Comparison of ENCODE assay signal across 8 cellular contexts in the genomic region with DNA sequence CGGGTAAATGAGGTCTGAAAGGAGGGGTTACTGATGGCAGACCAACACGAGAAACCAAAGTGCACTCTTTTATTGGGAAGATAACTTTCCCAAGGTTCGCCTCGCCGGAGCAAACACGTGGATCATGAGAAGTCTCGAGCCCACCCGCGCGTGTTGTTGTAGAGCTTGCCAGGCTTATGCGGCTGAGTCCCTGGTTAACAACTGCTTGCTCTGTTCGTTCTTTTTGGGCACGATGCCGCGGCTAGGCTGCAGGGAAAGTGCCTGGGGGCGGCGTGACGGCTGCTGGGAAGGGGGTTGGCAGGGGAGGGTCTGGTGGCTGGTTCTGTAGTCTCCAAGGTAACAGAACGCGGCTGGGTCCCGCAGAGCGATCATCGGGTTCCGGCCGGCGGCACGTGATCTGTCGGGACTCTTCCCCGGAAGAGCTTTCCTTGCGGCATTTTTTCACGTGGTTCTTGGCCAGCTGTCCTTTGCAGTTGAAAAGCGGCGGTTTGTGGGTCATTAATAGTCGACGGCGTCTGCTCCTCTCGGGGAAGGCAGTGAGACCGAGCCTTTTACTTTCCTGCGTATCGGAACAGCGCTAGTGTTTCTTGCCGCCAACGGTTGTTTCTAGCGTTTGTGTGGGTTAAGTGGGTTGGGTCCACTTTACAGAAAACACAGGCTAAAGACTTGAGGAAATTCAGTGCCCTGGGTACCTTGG. TPM values are rescaled to one million over a fixed set of nuclear protein-coding genes. Genes with fewer than 3 reads are reported as not detected.
DNase-seq lines count a peak whose midpoint lies in the region; ATAC-seq and TF ChIP-seq lines count a peak whose summit lies in the region.

No MANE protein-coding gene starts in this region.

- peaks cover 61% of the 10 kb centered on the region for H3K79me2 ChIP-seq in neural progenitor cell (ENCODE audit: low read depth)

- WGBS in gastroesophageal sphincter (ENCODE audit: low coverage in 1 of 2), 2 donors, result 1 to 2% methylated on average over 18 to 25 of the region's 44 CpGs

- TF ChIP-seq EP300 in gastroesophageal sphincter (IDR thresholded peaks at IDR 0.05), result no peak

- TF ChIP-seq CTCF in 22Rv1 (IDR thresholded peaks at IDR 0.05) (no peak), gastroesophageal sphincter (IDR thresholded peaks at IDR 0.05) (no peak), neural progenitor cell (IDR thresholded peaks at IDR 0.05) (no peak)

- H3K27me3 ChIP-seq in gastroesophageal sphincter (no peaks in the 10 kb centered on the region), neural progenitor cell (peaks cover 29% of the 10 kb centered on the region)

- peak overlapping the region; percentile 90 for H3K27ac ChIP-seq in 22Rv1
- H3K27ac ChIP-seq in KOPT-K1 (ENCODE audit: low read depth, low read length, poor library complexity, severe bottlenecking), result peak overlapping the region; percentile 90
- peak overlapping the region; percentile 47 to 88 (median 84) for H3K27ac ChIP-seq in gastroesophageal sphincter
- H3K27ac ChIP-seq in neural progenitor cell, result no peak overlapping the region

- H3K9ac ChIP-seq in neural progenitor cell, result no peak overlapping the region

- peaks cover 7% of the 10 kb centered on the region for H3K27me3 Mint-ChIP-seq in neural progenitor cell (ENCODE audit: insufficient read depth, low read depth)
- H3K27me3 Mint-ChIP-seq in stimulated activated naive CD8-positive, alpha-beta T cell treated with anti-CD3 and anti-CD28 coated beads, Interleukin-15, amount 100 ng/mL, for 72 hours, result peaks cover 15% of the 10 kb centered on the region

- H3K4me1 ChIP-seq in gastroesophageal sphincter (peaks cover 0 to 55% (median 9%) of the 10 kb centered on the region in 3 donors), neural progenitor cell (peaks cover 7% of the 10 kb centered on the region)

- H3K9me3 ChIP-seq in KOPT-K1 (ENCODE audit: insufficient read depth, low read length, poor library complexity, severe bottlenecking) (no peaks in the 10 kb centered on the region), gastroesophageal sphincter (no peaks in the 10 kb centered on the region), neural progenitor cell (ENCODE audit: low read depth) (no peaks in the 10 kb centered on the region)

- H3K4me2 ChIP-seq in neural progenitor cell, result peak overlapping the region; percentile 78

- H2AFZ ChIP-seq in neural progenitor cell (replicated peaks), result no peak overlapping the region

- ATAC-seq in GM18909 (IDR thresholded peaks at IDR 0.05; ENCODE audit: poor library complexity, unreplicated experiment) (peak; percentile 41), gastroesophageal sphincter (peak; percentile 61)
- peak; percentile 31 for ATAC-seq in stimulated activated naive CD8-positive, alpha-beta T cell treated with anti-CD3 and anti-CD28 coated beads, Interleukin-15, amount 100 ng/mL, for 72 hours

- H3F3A ChIP-seq in neural progenitor cell (ENCODE audit: low read depth), result peaks cover 38% of the 10 kb centered on the region

- DNase-seq in SK-MEL-5 (ENCODE audit: low read depth, low spot score), result peak; percentile 92
- DNase-seq in activated naive CD4-positive, alpha-beta T cell treated with Interleukin-2 at 50 U/mL for 16 hours, result peak; percentile 74
- peak; percentile 86 for DNase-seq in neural progenitor cell (ENCODE audit: low spot score)
- DNase-seq in stimulated activated naive CD8-positive, alpha-beta T cell treated with anti-CD3 and anti-CD28 coated beads, Interleukin-15, amount 100 ng/mL, for 72 hours, result peak; percentile 48 to 61

- H3K36me3 ChIP-seq in KOPT-K1 (ENCODE audit: insufficient read depth, low read length), result no peaks in the 10 kb centered on the region
- no peaks in the 10 kb centered on the region for H3K36me3 ChIP-seq in gastroesophageal sphincter
- no peaks in the 10 kb centered on the region for H3K36me3 ChIP-seq in neural progenitor cell

- H3K4me3 Mint-ChIP-seq in neural progenitor cell, result peak overlapping the region; percentile 90
- peak overlapping the region; percentile 89 to 97 for H3K4me3 Mint-ChIP-seq in stimulated activated naive CD8-positive, alpha-beta T cell treated with anti-CD3 and anti-CD28 coated beads, Interleukin-15, amount 100 ng/mL, for 72 hours

- in situ Hi-C loops in SK-MEL-5 (cut with HindIII; ENCODE audit: low pct_unique_long_range_greater_than_20kb, low sequenced_read_pairs), result no loop called here

- no peaks in the 10 kb centered on the region for H3K36me3 Mint-ChIP-seq in neural progenitor cell

- TF ChIP-seq POLR2A in gastroesophageal sphincter (IDR thresholded peaks at IDR 0.05), result no peak

- H3K4me3 ChIP-seq in gastroesophageal sphincter (peak overlapping the region; percentile 59 to 63), neural progenitor cell (peak overlapping the region; percentile 59)

- H3K9me3 Mint-ChIP-seq in neural progenitor cell, result peaks cover 6% of the 10 kb centered on the region
- H3K9me3 Mint-ChIP-seq in stimulated activated naive CD8-positive, alpha-beta T cell treated with anti-CD3 and anti-CD28 coated beads, Interleukin-15, amount 100 ng/mL, for 72 hours, result peaks cover 8 to 10% of the 10 kb centered on the region in 2 donors

- peaks cover 60% of the 10 kb centered on the region for H4K20me1 ChIP-seq in neural progenitor cell (ENCODE audit: low read depth)

- H3K4me1 Mint-ChIP-seq in neural progenitor cell, result peaks cover 23% of the 10 kb centered on the region
- H3K4me1 Mint-ChIP-seq in stimulated activated naive CD8-positive, alpha-beta T cell treated with anti-CD3 and anti-CD28 coated beads, Interleukin-15, amount 100 ng/mL, for 72 hours, result peaks cover 59% of the 10 kb centered on the region

- H3K27ac Mint-ChIP-seq in neural progenitor cell, result peak overlapping the region; percentile 5
- peak overlapping the region; percentile 88 to 95 for H3K27ac Mint-ChIP-seq in stimulated activated naive CD8-positive, alpha-beta T cell treated with anti-CD3 and anti-CD28 coated beads, Interleukin-15, amount 100 ng/mL, for 72 hours

RNA-seq across cellular contexts. Expression of a gene that starts 1.5 kb away (rescaled TPM):
- total RNA-seq in SK-MEL-5 (2014; rRNA removed; shearing (Covaris generic)), result 26.1 and 28.8 TPM in 2 replicates
- polyA plus RNA-seq in SK-MEL-5 (2015; cell fraction: cytosol; rRNA removed), result 5.0 and 6.5 TPM in 2 replicates
- polyA plus RNA-seq in SK-MEL-5 (2015; cell fraction: nucleus; rRNA removed), result 13.9 and 26.6 TPM in 2 replicates
- total RNA-seq in gastroesophageal sphincter (10 to 100 TPM; 29.4 to 59.2 (median 44.9) TPM), neural progenitor cell (ENCODE audit: low replicate concordance) (50.1 and 73.4 TPM in 2 replicates)
